ENCODE assay signal across 1 cellular context in the genomic region with DNA sequence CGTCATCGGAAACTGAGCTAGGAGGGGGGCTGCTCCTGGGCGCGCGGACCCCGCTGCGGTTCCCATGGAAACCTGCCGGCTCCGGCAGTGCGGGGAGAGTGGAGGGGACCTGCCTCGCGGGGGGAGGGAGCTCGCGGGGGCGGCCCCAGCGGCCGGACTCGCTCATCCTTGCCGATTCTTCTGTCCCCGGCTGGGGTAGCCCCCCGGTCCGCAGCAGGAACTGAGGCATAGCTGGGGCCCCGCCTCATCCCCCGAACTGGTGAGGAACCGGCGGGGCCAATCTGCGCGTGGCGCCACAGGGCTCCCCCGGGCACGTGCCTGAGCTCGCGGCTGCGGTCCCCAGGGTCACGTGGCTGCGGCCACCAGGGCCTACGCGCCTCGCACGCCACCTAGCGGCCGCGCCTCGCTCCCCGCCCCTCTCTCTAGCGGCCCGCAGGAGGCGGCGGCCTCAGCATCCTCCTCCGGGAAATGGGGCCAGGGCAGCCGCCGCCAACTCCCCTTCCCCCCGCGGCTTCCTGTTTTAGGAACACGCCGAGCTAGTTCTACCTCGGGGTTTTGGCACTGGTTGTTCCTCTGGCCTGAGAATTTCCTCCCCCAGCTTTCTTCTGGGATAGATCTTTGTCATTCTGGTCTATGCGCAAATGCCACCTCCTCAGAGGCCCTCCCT.
A peak's percentile ranks its signal among the peaks of the same experiment; 100 is the strongest.
TF ChIP-seq lines count a peak whose summit lies in the region.

No MANE protein-coding gene starts in this region.

TF ChIP-seq in K562, 482 proteins besides CTCF, POLR2A, EP300 and RAD21 (continued from another document and continues in another):
- TF ChIP-seq, protein P1, sequence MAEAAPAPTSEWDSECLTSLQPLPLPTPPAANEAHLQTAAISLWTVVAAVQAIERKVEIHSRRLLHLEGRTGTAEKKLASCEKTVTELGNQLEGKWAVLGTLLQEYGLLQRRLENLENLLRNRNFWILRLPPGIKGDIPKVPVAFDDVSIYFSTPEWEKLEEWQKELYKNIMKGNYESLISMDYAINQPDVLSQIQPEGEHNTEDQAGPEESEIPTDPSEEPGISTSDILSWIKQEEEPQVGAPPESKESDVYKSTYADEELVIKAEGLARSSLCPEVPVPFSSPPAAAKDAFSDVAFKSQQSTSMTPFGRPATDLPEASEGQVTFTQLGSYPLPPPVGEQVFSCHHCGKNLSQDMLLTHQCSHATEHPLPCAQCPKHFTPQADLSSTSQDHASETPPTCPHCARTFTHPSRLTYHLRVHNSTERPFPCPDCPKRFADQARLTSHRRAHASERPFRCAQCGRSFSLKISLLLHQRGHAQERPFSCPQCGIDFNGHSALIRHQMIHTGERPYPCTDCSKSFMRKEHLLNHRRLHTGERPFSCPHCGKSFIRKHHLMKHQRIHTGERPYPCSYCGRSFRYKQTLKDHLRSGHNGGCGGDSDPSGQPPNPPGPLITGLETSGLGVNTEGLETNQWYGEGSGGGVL (CRISPR knock-in tag; IDR thresholded peaks at IDR 0.05): no peak
- no peak for TF ChIP-seq ZNF253 (CRISPR knock-in tag; conservative IDR thresholded peaks at IDR 0.05)
- TF ChIP-seq RBFOX2 (IDR thresholded peaks at IDR 0.05; ENCODE audit: low read depth, low read length): peak; percentile 47
- 0 out of 2 replicates have a peak, but pooled peaks have one; percentile 39 for TF ChIP-seq ZNF584 (CRISPR knock-in tag; IDR thresholded peaks at IDR 0.05; ENCODE audit: low read depth)
- TF ChIP-seq HOXB6 (CRISPR knock-in tag; IDR thresholded peaks at IDR 0.05; ENCODE audit: borderline replicate concordance): no peak
- TF ChIP-seq ZNF639 (CRISPR knock-in tag; conservative IDR thresholded peaks at IDR 0.05 in 1 of 2, IDR thresholded peaks at IDR 0.05 in 1 of 2): no peak
- TF ChIP-seq FOSL1 (tag; conservative IDR thresholded peaks at IDR 0.05): peak; percentile 43; the same call in 1 of the 2 replicates
- peak; percentile 88 for TF ChIP-seq SP1 (CRISPR knock-in tag; IDR thresholded peaks at IDR 0.05)
- peak; percentile 86 for TF ChIP-seq E2F4 (CRISPR knock-in tag; IDR thresholded peaks at IDR 0.05; ENCODE audit: low read depth)
- peak; percentile 48; the same call in 1 of the 2 replicates for TF ChIP-seq MYNN (IDR thresholded peaks at IDR 0.05)
- TF ChIP-seq MYNN (CRISPR knock-in tag; IDR thresholded peaks at IDR 0.05): no peak
- TF ChIP-seq ELF2 (CRISPR knock-in tag; IDR thresholded peaks at IDR 0.05): no peak
- TF ChIP-seq FOXP4 (CRISPR knock-in tag; IDR thresholded peaks at IDR 0.05; ENCODE audit: borderline replicate concordance): peak; percentile 100
- 0 out of 2 replicates have a peak, but pooled peaks have one; percentile 46 for TF ChIP-seq SLC30A9 (CRISPR knock-in tag; IDR thresholded peaks at IDR 0.05)
- no peak for TF ChIP-seq MCM7 (IDR thresholded peaks at IDR 0.05)
- TF ChIP-seq ZNF431 (CRISPR knock-in tag; IDR thresholded peaks at IDR 0.05): peak; percentile 97
- TF ChIP-seq ADNP (tag; IDR thresholded peaks at IDR 0.05): peak; percentile 68; the same call in 1 of the 2 replicates
- TF ChIP-seq, protein P2, sequence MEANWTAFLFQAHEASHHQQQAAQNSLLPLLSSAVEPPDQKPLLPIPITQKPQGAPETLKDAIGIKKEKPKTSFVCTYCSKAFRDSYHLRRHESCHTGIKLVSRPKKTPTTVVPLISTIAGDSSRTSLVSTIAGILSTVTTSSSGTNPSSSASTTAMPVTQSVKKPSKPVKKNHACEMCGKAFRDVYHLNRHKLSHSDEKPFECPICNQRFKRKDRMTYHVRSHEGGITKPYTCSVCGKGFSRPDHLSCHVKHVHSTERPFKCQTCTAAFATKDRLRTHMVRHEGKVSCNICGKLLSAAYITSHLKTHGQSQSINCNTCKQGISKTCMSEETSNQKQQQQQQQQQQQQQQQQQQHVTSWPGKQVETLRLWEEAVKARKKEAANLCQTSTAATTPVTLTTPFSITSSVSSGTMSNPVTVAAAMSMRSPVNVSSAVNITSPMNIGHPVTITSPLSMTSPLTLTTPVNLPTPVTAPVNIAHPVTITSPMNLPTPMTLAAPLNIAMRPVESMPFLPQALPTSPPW (CRISPR knock-in tag; IDR thresholded peaks at IDR 0.05): peak; percentile 87
- no peak for TF ChIP-seq NELFE (IDR thresholded peaks at IDR 0.05; ENCODE audit: insufficient read depth, insufficient read length)
- no peak for TF ChIP-seq ZNF507 (tag; conservative IDR thresholded peaks at IDR 0.05)
- TF ChIP-seq, protein P3, sequence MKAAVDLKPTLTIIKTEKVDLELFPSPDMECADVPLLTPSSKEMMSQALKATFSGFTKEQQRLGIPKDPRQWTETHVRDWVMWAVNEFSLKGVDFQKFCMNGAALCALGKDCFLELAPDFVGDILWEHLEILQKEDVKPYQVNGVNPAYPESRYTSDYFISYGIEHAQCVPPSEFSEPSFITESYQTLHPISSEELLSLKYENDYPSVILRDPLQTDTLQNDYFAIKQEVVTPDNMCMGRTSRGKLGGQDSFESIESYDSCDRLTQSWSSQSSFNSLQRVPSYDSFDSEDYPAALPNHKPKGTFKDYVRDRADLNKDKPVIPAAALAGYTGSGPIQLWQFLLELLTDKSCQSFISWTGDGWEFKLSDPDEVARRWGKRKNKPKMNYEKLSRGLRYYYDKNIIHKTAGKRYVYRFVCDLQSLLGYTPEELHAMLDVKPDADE (conservative IDR thresholded peaks at IDR 0.05; ENCODE audit: control insufficient read depth, low read depth, low read length): no peak; the same call in 1 of the 2 replicates
- TF ChIP-seq GATAD2A (IDR thresholded peaks at IDR 0.05): no peak
- TF ChIP-seq POLR2H (tag; IDR thresholded peaks at IDR 0.05; ENCODE audit: low read depth): no peak
- peak; percentile 35; the same call in 1 of the 2 replicates for TF ChIP-seq KLF1 (tag; IDR thresholded peaks at IDR 0.05)
- TF ChIP-seq, protein P4, sequence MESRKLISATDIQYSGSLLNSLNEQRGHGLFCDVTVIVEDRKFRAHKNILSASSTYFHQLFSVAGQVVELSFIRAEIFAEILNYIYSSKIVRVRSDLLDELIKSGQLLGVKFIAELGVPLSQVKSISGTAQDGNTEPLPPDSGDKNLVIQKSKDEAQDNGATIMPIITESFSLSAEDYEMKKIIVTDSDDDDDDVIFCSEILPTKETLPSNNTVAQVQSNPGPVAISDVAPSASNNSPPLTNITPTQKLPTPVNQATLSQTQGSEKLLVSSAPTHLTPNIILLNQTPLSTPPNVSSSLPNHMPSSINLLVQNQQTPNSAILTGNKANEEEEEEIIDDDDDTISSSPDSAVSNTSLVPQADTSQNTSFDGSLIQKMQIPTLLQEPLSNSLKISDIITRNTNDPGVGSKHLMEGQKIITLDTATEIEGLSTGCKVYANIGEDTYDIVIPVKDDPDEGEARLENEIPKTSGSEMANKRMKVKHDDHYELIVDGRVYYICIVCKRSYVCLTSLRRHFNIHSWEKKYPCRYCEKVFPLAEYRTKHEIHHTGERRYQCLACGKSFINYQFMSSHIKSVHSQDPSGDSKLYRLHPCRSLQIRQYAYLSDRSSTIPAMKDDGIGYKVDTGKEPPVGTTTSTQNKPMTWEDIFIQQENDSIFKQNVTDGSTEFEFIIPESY (CRISPR knock-in tag; IDR thresholded peaks at IDR 0.05): peak; percentile 98
- TF ChIP-seq CUX1 (CRISPR knock-in tag; IDR thresholded peaks at IDR 0.05): no peak
- TF ChIP-seq RFX1 (IDR thresholded peaks at IDR 0.05): peak; percentile 88
- no peak for TF ChIP-seq ZNF75A (CRISPR knock-in tag; IDR thresholded peaks at IDR 0.05)
- TF ChIP-seq PBX2 (CRISPR knock-in tag; IDR thresholded peaks at IDR 0.05; ENCODE audit: low read depth): no peak
- no peak for TF ChIP-seq PBX2 (tag; conservative IDR thresholded peaks at IDR 0.05; ENCODE audit: low read depth)
- no peak for TF ChIP-seq KAT2B (IDR thresholded peaks at IDR 0.05; ENCODE audit: low read depth, low read length)
- no peak for TF ChIP-seq ATF3 (IDR thresholded peaks at IDR 0.05)
- no peak for TF ChIP-seq ATF3 (CRISPR knock-in tag; conservative IDR thresholded peaks at IDR 0.05)
- TF ChIP-seq RNF2 (IDR thresholded peaks at IDR 0.05): peak; percentile 76; the same call in 1 of the 2 replicates
- TF ChIP-seq KDM5B (IDR thresholded peaks at IDR 0.05; ENCODE audit: insufficient replicate concordance, low read depth, low read length): no peak
- no peak for TF ChIP-seq GABPB2 (CRISPR knock-in tag; conservative IDR thresholded peaks at IDR 0.05)
- no peak for TF ChIP-seq CBX2 (IDR thresholded peaks at IDR 0.05; ENCODE audit: insufficient read depth, low read length, poor library complexity, severe bottlenecking)
